ENCODE assay signal across 8 cellular contexts in the genomic region with DNA sequence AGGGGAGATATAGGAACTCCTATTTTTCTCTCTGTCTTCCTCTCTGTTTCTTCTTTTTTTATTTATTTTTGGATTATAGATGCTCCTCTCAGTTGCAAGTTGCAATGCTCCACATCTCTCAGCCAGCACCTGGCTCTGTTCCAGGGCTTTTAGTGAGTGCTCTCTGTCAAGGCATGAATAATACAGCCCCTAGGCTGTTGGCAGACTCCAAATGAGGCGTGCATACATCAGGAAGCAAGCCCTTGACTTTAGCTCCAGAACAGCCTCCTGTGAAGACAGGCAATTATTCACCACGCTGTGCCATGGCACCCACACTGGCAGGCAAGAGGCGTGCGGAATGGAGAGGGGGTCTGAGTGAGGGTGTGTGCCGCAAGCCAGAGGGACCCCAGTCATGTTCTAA.
DNase-seq lines count a peak whose midpoint lies in the region; ATAC-seq and TF ChIP-seq lines count a peak whose summit lies in the region.

No MANE protein-coding gene starts in this region.

- peaks cover 4 to 81% (median 10%) of the 10 kb centered on the region in 3 donors for H3K4me1 ChIP-seq in esophagus squamous epithelium
- peaks cover 0 to 8% (median 0%) of the 10 kb centered on the region in 4 donors for H3K4me1 ChIP-seq in sigmoid colon
- no peaks in the 10 kb centered on the region for H3K4me1 ChIP-seq in psoas muscle
- H3K4me1 ChIP-seq in ovary (ENCODE audit: insufficient read depth), result no peaks in the 10 kb centered on the region

- H3K27ac ChIP-seq in esophagus squamous epithelium (peak overlapping the region in 3 of 4 donors; percentile 28 to 45 (median 30)), sigmoid colon (no peak overlapping the region), psoas muscle (no peak overlapping the region), ovary (no peak overlapping the region)

- H3K4me3 ChIP-seq in esophagus squamous epithelium (no peak overlapping the region), sigmoid colon (no peak overlapping the region), psoas muscle (no peak overlapping the region), ovary (no peak overlapping the region)

- H3K9me3 ChIP-seq in esophagus squamous epithelium, result no peaks in the 10 kb centered on the region
- no peaks in the 10 kb centered on the region for H3K9me3 ChIP-seq in sigmoid colon
- no peaks in the 10 kb centered on the region for H3K9me3 ChIP-seq in psoas muscle
- no peaks in the 10 kb centered on the region for H3K9me3 ChIP-seq in ovary

- 19 to 53% methylated on average over 5 of the region's 5 CpGs for WGBS in esophagus squamous epithelium, 2 donors
- 66 to 72% methylated on average over 5 of the region's 5 CpGs for WGBS in sigmoid colon, 2 donors
- 56 to 72% (median 65%) methylated on average over 5 of the region's 5 CpGs for WGBS in psoas muscle, 3 donors
- 74 to 86% (median 83%) methylated on average over 5 of the region's 5 CpGs for WGBS in ovary, 3 donors

- H3K27me3 ChIP-seq in esophagus squamous epithelium (no peaks in the 10 kb centered on the region), sigmoid colon (no peaks in the 10 kb centered on the region), psoas muscle (ENCODE audit: insufficient read depth in 3 of 3, low read length in 2 of 3) (peaks cover 0 to 2% (median 0%) of the 10 kb centered on the region in 3 donors), ovary (no peaks in the 10 kb centered on the region)

- DNase-seq in NCI-H1092 (lab: John Stamatoyannopoulos, UW) (peak; percentile 89), NCI-H748 (lab: John Stamatoyannopoulos, UW; ENCODE audit: unreplicated experiment) (peak; percentile 81), esophagus squamous epithelium (lab: John Stamatoyannopoulos, UW) (no peak), sigmoid colon (peak; percentile 46), psoas muscle (no peak), ovary (no peak), erythroblast (lab: John Stamatoyannopoulos, UW) (no peak)

- no peak for TF ChIP-seq CTCF in esophagus squamous epithelium (IDR thresholded peaks at IDR 0.05)
- TF ChIP-seq CTCF in sigmoid colon (IDR thresholded peaks at IDR 0.05), result no peak
- no peak for TF ChIP-seq CTCF in psoas muscle (IDR thresholded peaks at IDR 0.05)
- no peak for TF ChIP-seq CTCF in ovary (IDR thresholded peaks at IDR 0.05)

- TF ChIP-seq POLR2A in esophagus squamous epithelium (IDR thresholded peaks at IDR 0.05) (no peak), sigmoid colon (IDR thresholded peaks at IDR 0.05) (no peak), ovary (IDR thresholded peaks at IDR 0.05) (no peak), erythroblast (IDR thresholded peaks at IDR 0.05; ENCODE audit: low read length) (no peak)

- TF ChIP-seq EP300 in sigmoid colon (IDR thresholded peaks at IDR 0.05) (no peak), ovary (IDR thresholded peaks at IDR 0.05) (no peak)

- H3K36me3 ChIP-seq in esophagus squamous epithelium (no peaks in the 10 kb centered on the region), sigmoid colon (no peaks in the 10 kb centered on the region), psoas muscle (ENCODE audit: insufficient read depth in 1 of 2, low read depth in 1 of 2) (no peaks in the 10 kb centered on the region), ovary (no peaks in the 10 kb centered on the region)

- intact Hi-C loops in esophagus squamous epithelium (cut with DNase I), result no loop called here
- intact Hi-C loops in sigmoid colon (cut with DNase I), result no loop called here
- intact Hi-C loops in psoas muscle (cut with DNase I), result no loop called here
- intact Hi-C loops in ovary (cut with DNase I), result no loop called here

- ATAC-seq in HG03175 (IDR thresholded peaks at IDR 0.05; ENCODE audit: unreplicated experiment) (no peak), psoas muscle (no peak)

Comparison
In these comparisons a context has a peak if more than half of its experiments do, and no peak if none do; other contexts are left out.
1. DNase-seq: peak in NCI-H1092 (single experiment), NCI-H748 (single experiment) and sigmoid colon (single experiment); none in esophagus squamous epithelium (single experiment), psoas muscle (0 of 2), ovary (0 of 5) and erythroblast (0 of 2).
2. H3K27ac ChIP-seq: peak in esophagus squamous epithelium (3 of 4); none in sigmoid colon (0 of 4), psoas muscle (single experiment) and ovary (0 of 2).